9 cellular contexts compared by ENCODE assay signal in the genomic region with DNA sequence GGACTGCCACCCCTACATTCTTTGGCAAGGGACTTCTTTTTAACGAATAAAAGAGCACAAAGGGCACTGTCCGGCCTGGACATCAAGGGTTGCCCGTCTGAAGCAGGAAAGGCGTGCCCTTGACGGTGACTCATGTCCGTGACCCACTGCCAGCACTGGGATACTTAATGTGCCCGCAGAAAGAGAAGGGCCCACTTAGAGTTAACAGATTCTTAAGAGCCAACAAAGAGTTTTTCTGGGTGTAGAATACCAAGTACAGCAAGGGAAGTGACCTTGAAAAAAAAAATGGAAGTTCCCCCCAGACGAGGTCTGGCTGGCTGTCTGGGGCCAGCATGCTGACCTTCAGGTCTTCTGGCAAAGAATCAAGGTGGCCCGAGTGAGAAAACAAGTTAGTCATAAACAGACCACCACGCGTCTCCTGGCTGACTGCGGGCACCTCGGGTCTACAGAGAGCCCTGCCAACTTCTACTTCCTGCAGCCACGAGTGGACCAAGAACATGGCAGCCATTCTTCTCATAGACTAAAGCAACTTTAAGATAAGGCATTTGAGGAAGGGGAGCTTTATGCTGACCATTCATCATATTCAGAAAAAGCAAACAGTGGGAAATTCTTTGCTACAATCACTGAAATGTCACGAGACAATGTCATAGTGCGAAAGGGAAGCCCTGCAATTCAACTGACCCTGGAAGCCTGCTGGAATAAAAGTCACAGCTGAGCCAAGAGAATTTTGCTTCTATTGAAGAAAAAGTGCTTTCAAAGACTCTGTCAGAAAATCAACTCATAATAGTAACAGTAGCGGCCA. TPM values are rescaled to one million over a fixed set of nuclear protein-coding genes. Genes with fewer than 3 reads are reported as not detected.
DNase-seq lines count a peak whose midpoint lies in the region; ATAC-seq and TF ChIP-seq lines count a peak whose summit lies in the region.
"Had no signal": no experiment of that assay in that cellular context is flagged by ENCODE, and none has a peak within 500 bp of the region (broad histone marks: within the 10 kb centered on the region; RNA-seq: fewer than 3 reads in every experiment).

No MANE protein-coding gene starts in this region.

- H3K9me3 ChIP-seq in lung (ENCODE audit: control insufficient read depth in 2 of 2, insufficient read depth in 1 of 2, low read length in 1 of 2) (no peaks in the 10 kb centered on the region), thoracic aorta (no peaks in the 10 kb centered on the region)

- no peaks in the 10 kb centered on the region for H3K27me3 ChIP-seq in lung (ENCODE audit: control insufficient read depth, insufficient read depth)
- no peaks in the 10 kb centered on the region for H3K27me3 ChIP-seq in thoracic aorta (replicated peaks; ENCODE audit: insufficient read depth)

- H3K4me3 ChIP-seq in coronary artery (no peak overlapping the region), lung (no peak overlapping the region), thoracic aorta (peak overlapping the region; percentile 23)

- peak; percentile 73 for ATAC-seq in lung (ENCODE audit: insufficient read depth, low FRiP score)
- peak; percentile 21 for ATAC-seq in thoracic aorta (ENCODE audit: insufficient number of reproducible peaks, low FRiP score, low read depth)
- ATAC-seq in GM19035 (IDR thresholded peaks at IDR 0.05; ENCODE audit: unreplicated experiment) = no peak
- no peak for ATAC-seq in HG02973 (IDR thresholded peaks at IDR 0.05; ENCODE audit: unreplicated experiment)

- no peak for TF ChIP-seq EP300 in Ishikawa (IDR thresholded peaks at IDR 0.05; ENCODE audit: borderline replicate concordance)

- H3K36me3 ChIP-seq in lung (ENCODE audit: control insufficient read depth in 2 of 2, insufficient read depth in 2 of 2, low read length in 2 of 2) = peaks cover 19 to 23% of the 10 kb centered on the region in 2 donors
- peaks cover 24% of the 10 kb centered on the region for H3K36me3 ChIP-seq in thoracic aorta

- TF ChIP-seq RAD21 in Ishikawa (IDR thresholded peaks at IDR 0.05; ENCODE audit: low read depth) = no peak

- H3K27ac ChIP-seq in coronary artery (peak overlapping the region; percentile 60 to 83), lung (ENCODE audit: low read depth in 1 of 2, low read length in 1 of 2) (peak overlapping the region; percentile 81 to 90), thoracic aorta (peak overlapping the region; percentile 21 to 67)

- DNase-seq in coronary artery (ENCODE audit: low spot score) (no peak), lung (ENCODE audit: low spot score) (peak; percentile 78), thoracic aorta (ENCODE audit: low spot score) (no peak), SIG-M5 (lab: John Stamatoyannopoulos, UW) (no peak), iPS-NIHi7 (ENCODE audit: extremely low spot score) (no peak)
- DNase-seq: activated CD4-positive, alpha-beta T cell treated with anti-CD3 and anti-CD28 coated beads, Interleukin-2, amount 10 ng/mL, durations not matched to agents 7 days and 5 days had no signal

- WGBS in lung, 2 donors = 36 to 61% methylated on average over 17 of the region's 17 CpGs

- H3K4me1 ChIP-seq in lung (ENCODE audit: control insufficient read depth in 2 of 2, insufficient read depth in 2 of 2, low read length in 2 of 2) (peaks cover 10 to 36% of the 10 kb centered on the region in 2 donors), thoracic aorta (ENCODE audit: control insufficient read depth in 1 of 2, low read depth in 2 of 2) (peaks cover 23 to 42% of the 10 kb centered on the region in 2 donors)

- TF ChIP-seq CTCF in coronary artery (IDR thresholded peaks at IDR 0.05) (no peak), lung (IDR thresholded peaks at IDR 0.05; ENCODE audit: control extremely low read depth, extremely low read depth) (no peak), thoracic aorta (IDR thresholded peaks at IDR 0.05) (no peak)

TF ChIP-seq in Ishikawa, 13 proteins besides CTCF, POLR2A, EP300 and RAD21:
- no peak for TF ChIP-seq TAF1 (IDR thresholded peaks at IDR 0.05; ENCODE audit: low read depth)
- TF ChIP-seq, protein P1, sequence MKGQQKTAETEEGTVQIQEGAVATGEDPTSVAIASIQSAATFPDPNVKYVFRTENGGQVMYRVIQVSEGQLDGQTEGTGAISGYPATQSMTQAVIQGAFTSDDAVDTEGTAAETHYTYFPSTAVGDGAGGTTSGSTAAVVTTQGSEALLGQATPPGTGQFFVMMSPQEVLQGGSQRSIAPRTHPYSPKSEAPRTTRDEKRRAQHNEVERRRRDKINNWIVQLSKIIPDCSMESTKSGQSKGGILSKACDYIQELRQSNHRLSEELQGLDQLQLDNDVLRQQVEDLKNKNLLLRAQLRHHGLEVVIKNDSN (IDR thresholded peaks at IDR 0.05) = no peak
- TF ChIP-seq ZBTB7A (IDR thresholded peaks at IDR 0.05; ENCODE audit: low read depth) = no peak
- no peak for TF ChIP-seq EGR1 (IDR thresholded peaks at IDR 0.05)
- no peak for TF ChIP-seq YY1 (IDR thresholded peaks at IDR 0.05; ENCODE audit: low read depth)
- no peak for TF ChIP-seq TEAD4 (IDR thresholded peaks at IDR 0.05)
- TF ChIP-seq TCF12 (IDR thresholded peaks at IDR 0.05; ENCODE audit: low read depth) = no peak
- TF ChIP-seq, protein P2, sequence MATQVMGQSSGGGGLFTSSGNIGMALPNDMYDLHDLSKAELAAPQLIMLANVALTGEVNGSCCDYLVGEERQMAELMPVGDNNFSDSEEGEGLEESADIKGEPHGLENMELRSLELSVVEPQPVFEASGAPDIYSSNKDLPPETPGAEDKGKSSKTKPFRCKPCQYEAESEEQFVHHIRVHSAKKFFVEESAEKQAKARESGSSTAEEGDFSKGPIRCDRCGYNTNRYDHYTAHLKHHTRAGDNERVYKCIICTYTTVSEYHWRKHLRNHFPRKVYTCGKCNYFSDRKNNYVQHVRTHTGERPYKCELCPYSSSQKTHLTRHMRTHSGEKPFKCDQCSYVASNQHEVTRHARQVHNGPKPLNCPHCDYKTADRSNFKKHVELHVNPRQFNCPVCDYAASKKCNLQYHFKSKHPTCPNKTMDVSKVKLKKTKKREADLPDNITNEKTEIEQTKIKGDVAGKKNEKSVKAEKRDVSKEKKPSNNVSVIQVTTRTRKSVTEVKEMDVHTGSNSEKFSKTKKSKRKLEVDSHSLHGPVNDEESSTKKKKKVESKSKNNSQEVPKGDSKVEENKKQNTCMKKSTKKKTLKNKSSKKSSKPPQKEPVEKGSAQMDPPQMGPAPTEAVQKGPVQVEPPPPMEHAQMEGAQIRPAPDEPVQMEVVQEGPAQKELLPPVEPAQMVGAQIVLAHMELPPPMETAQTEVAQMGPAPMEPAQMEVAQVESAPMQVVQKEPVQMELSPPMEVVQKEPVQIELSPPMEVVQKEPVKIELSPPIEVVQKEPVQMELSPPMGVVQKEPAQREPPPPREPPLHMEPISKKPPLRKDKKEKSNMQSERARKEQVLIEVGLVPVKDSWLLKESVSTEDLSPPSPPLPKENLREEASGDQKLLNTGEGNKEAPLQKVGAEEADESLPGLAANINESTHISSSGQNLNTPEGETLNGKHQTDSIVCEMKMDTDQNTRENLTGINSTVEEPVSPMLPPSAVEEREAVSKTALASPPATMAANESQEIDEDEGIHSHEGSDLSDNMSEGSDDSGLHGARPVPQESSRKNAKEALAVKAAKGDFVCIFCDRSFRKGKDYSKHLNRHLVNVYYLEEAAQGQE (IDR thresholded peaks at IDR 0.05; ENCODE audit: low read depth) = peak; percentile 56; the same call in 1 of the 2 replicates
- TF ChIP-seq, protein P3, sequence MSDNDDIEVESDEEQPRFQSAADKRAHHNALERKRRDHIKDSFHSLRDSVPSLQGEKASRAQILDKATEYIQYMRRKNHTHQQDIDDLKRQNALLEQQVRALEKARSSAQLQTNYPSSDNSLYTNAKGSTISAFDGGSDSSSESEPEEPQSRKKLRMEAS (IDR thresholded peaks at IDR 0.05) = peak; percentile 6; the same call in 1 of the 2 replicates
- TF ChIP-seq NFIC (IDR thresholded peaks at IDR 0.05) = no peak

RNA-seq across cellular contexts. Expression of a gene that starts 10.4 kb away (rescaled TPM):
- total RNA-seq in lung = 10 to 100 TPM; 11.3 to 47.2 TPM
- polyA plus RNA-seq in lung = 10 to 100 TPM; 13.8 to 97.0 TPM
- 10 to 100 TPM; 14.3 to 17.3 TPM for total RNA-seq in thoracic aorta

RNA-seq across cellular contexts. Expression of a gene that starts 46.3 kb away (rescaled TPM):
- 10 to 100 TPM; 22.5 to 31.9 TPM for total RNA-seq in lung
- 10 to 100 TPM; 14.4 to 23.2 TPM for polyA plus RNA-seq in lung
- total RNA-seq in thoracic aorta = 1 to 10 TPM; 4.1 to 4.6 TPM

Comparison
In these comparisons a context has a peak if more than half of its experiments do, and no peak if none do; other contexts are left out.
1. ATAC-seq: peak in lung (single experiment) and thoracic aorta (single experiment); none in GM19035 (single experiment) and HG02973 (single experiment).
2. RNA of a gene that starts 46.3 kb away (total RNA-seq): 22.5 to 31.9 TPM in lung; 4.1 to 4.6 TPM in thoracic aorta; every median in the first group is over 4 times any median in the second.
3. Peak in every context shown above with its lines, with median percentiles within 50 percentile points of each other: H3K27ac ChIP-seq.